ENCODE assay signal across 25 cellular contexts in the genomic region with DNA sequence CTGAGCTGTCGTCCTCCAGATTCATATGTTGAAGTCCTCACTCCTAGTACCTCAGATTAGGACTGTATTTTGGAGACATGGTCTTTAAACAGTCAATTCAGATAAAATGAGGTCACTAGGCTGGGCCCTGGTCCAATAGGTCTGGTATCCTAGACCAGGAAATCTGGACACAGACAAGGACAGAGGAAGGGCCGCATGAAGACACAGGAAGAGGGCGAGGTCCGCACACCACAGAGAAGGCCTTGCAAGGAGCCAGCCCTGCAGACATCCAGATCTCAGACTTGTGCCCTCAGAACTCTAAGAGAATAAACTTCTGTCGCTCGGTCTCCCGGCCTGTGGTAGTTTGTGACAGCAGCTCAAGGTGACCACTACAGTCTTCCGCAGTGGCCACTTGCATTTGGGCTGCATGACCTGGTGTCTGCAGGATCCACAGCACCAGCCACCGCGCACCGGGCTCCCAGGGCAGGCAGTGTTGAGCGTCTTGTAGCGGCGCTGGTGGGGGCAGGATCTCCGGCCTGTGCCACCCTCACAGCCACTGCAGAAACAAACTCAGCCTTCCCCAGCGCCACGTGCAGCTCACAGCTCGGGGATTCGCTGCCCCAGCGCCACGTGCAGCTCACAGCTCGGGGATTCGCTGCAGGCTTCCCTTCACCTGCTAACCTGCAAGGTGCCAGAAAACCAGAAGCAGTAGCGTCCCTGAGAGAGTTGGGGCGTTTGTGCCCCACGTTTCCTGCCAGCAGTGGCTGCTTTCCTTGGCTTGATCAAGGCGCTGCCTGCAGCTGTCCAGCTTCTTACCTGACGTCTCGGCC. TPM values are rescaled to one million over a fixed set of nuclear protein-coding genes. Genes with fewer than 3 reads are reported as not detected.
DNase-seq lines count a peak whose midpoint lies in the region; ATAC-seq and TF ChIP-seq lines count a peak whose summit lies in the region.
"Had no signal": no experiment of that assay in that cellular context is flagged by ENCODE, and none has a peak within 500 bp of the region (broad histone marks: within the 10 kb centered on the region; RNA-seq: fewer than 3 reads in every experiment).

No MANE protein-coding gene starts in this region.

- H3K9ac ChIP-seq in Karpas-422 (ENCODE audit: low read length): no peak overlapping the region
- H3K9ac ChIP-seq: neural progenitor cell had no signal

- H3K27me3 ChIP-seq in Karpas-422 (ENCODE audit: low read length) (no peaks in the 10 kb centered on the region), right lobe of liver (no peaks in the 10 kb centered on the region), transverse colon (no peaks in the 10 kb centered on the region)

- ATAC-seq in right lobe of liver (peak in 3 of 4 donors; percentile 6 to 30 (median 19)), GM21786 (IDR thresholded peaks at IDR 0.05; ENCODE audit: unreplicated experiment) (no peak)
- ATAC-seq: activated naive CD4-positive, alpha-beta T cell treated with anti-CD3 and anti-CD28 coated beads, Interleukin-2, amount 50 U/mL, for 72 hours; WTC11 had no signal

- no peak overlapping the region for H2AFZ ChIP-seq in Karpas-422 (ENCODE audit: low read length)
- H2AFZ ChIP-seq: neural progenitor cell had no signal

- no peaks in the 10 kb centered on the region for H3K9me3 ChIP-seq in Karpas-422 (ENCODE audit: low read length)
- H3K9me3 ChIP-seq in right lobe of liver: no peaks in the 10 kb centered on the region
- H3K9me3 ChIP-seq in transverse colon: no peaks in the 10 kb centered on the region
- H3K9me3 ChIP-seq: thoracic aorta had no signal

- DNase-seq in Karpas-422 (no peak), cerebellar cortex (ENCODE audit: low spot score) (peak; percentile 58), right lobe of liver (peak; percentile 41 to 55 (median 50)), transverse colon (no peak), SKM-1 treated with dmso at 0.1 percent for 144 hours (lab: John Stamatoyannopoulos, UW; ENCODE audit: unreplicated experiment) (no peak), C1 segment of cervical spinal cord (lab: John Stamatoyannopoulos, UW) (no peak)
- DNase-seq: activated CD4-positive, alpha-beta T cell treated with anti-CD3 and anti-CD28 coated beads, Interleukin-2, amount 50 U/mL, for 48 hours; Calu3; GOT3; hypothalamus; midbrain; NCI-H1436; NCI-H2171 treated with DMSO at 0.1 percent for 48 hours; NCI-H69; SHP77; T-helper 1 cell had no signal

- H3K36me3 ChIP-seq in Karpas-422 (ENCODE audit: insufficient read depth, low read length): peaks cover 13% of the 10 kb centered on the region
- no peaks in the 10 kb centered on the region for H3K36me3 ChIP-seq in right lobe of liver
- peaks cover 0 to 4% (median 2%) of the 10 kb centered on the region in 4 donors for H3K36me3 ChIP-seq in transverse colon
- H3K36me3 ChIP-seq: neural progenitor cell, thoracic aorta had no signal

- peaks cover 19% of the 10 kb centered on the region; the same call in 1 of the 2 replicates for H3K79me2 ChIP-seq in Karpas-422 (ENCODE audit: low read length)

- no peak for TF ChIP-seq EP300 in transverse colon (IDR thresholded peaks at IDR 0.05; ENCODE audit: low read depth)

- 0 out of 2 replicates have a peak overlapping the region, but pooled peaks have one; percentile 17 for H3K27ac ChIP-seq in Karpas-422 (ENCODE audit: low read length)
- no peak overlapping the region for H3K27ac ChIP-seq in right lobe of liver
- peak overlapping the region; percentile 16 to 83 (median 62) for H3K27ac ChIP-seq in transverse colon
- H3K27ac ChIP-seq: coronary artery, neural progenitor cell, thoracic aorta had no signal

- no peak overlapping the region for H3K4me3 ChIP-seq in Karpas-422 (ENCODE audit: low read length)
- no peak overlapping the region for H3K4me3 ChIP-seq in right lobe of liver
- no peak overlapping the region for H3K4me3 ChIP-seq in transverse colon
- H3K4me3 ChIP-seq: coronary artery, neural progenitor cell, thoracic aorta had no signal

- no peak overlapping the region for H3K4me2 ChIP-seq in Karpas-422 (ENCODE audit: low read depth, low read length, poor library complexity, severe bottlenecking)
- H3K4me2 ChIP-seq: neural progenitor cell had no signal

- in situ Hi-C loops in transverse colon (cut with MboI; ENCODE audit: low pct_ligation_motif_present in 1 of 4, low pct_unique_long_range_greater_than_20kb in 1 of 4, low sequenced_read_pairs in 3 of 4): loop anchor here (5.0 to 25.0 kb wide), 5 partner anchors 110 to 827 kb away; partner anchors contain the start of gene ZBP1 (in 1 of the 4)

- 68% methylated on average over 10 of the region's 29 CpGs for WGBS in right lobe of liver (ENCODE audit: insufficient coverage, low coverage, low lambda C conversion rate, missing lambda C conversion rate)
- 77 to 88% methylated on average over 4 to 29 of the region's 29 CpGs for WGBS in transverse colon (ENCODE audit: low coverage in 1 of 2), 2 donors

- TF ChIP-seq POLR2A in right lobe of liver (IDR thresholded peaks at IDR 0.05): no peak
- no peak for TF ChIP-seq POLR2A in transverse colon (IDR thresholded peaks at IDR 0.05)

- no peaks in the 10 kb centered on the region for H3K9me2 ChIP-seq in Karpas-422 (replicated peaks; ENCODE audit: insufficient read depth, low read length)

- intact Hi-C loops in right lobe of liver (cut with DNase I): loop anchor here (5.0 to 10.0 kb wide), 2 partner anchors 112 to 210 kb away; no protein-coding TSS in a partner anchor
- intact Hi-C loops in transverse colon (cut with DNase I; ENCODE audit: low total_unique reads): no loop called here

- H4K20me1 ChIP-seq in Karpas-422 (ENCODE audit: insufficient read depth, low read depth, low read length): 0 out of 2 replicates have a peak, but pooled peaks cover 3% of the 10 kb centered on the region

- TF ChIP-seq CTCF in right lobe of liver (IDR thresholded peaks at IDR 0.05) (no peak), transverse colon (IDR thresholded peaks at IDR 0.05) (no peak)

- H3K4me1 ChIP-seq in Karpas-422 (ENCODE audit: low read length) (peaks cover 52% of the 10 kb centered on the region), right lobe of liver (peaks cover 0 to 8% (median 0%) of the 10 kb centered on the region in 4 donors), transverse colon (peaks cover 9 to 53% (median 39%) of the 10 kb centered on the region in 4 donors)

RNA-seq across cellular contexts. Expression of gene RBM38, which starts 6.0 kb away (rescaled TPM):
- 261 and 436 TPM in 2 replicates for total RNA-seq in Karpas-422 (2014; rRNA removed; shearing (Covaris generic); ENCODE audit: low replicate concordance)
- total RNA-seq in right lobe of liver (10 to 100 TPM in 3 of 6 experiments, 1 to 10 TPM in 3; 3.9 to 16.9 (median 9.6) TPM), transverse colon (10 to 100 TPM; 26.5 to 37.4 (median 30.4) TPM)

RNA-seq across cellular contexts. Expression of gene RAE1, which starts 34.1 kb away (rescaled TPM):
- 19.0 and 59.6 TPM in 2 replicates for total RNA-seq in Karpas-422 (2014; rRNA removed; shearing (Covaris generic); ENCODE audit: low replicate concordance)
- total RNA-seq in right lobe of liver: 10 to 100 TPM in 4 of 6 experiments, 1 to 10 TPM in 2; 8.6 to 22.1 (median 11.1) TPM
- total RNA-seq in transverse colon: 10 to 100 TPM in 3 of 4 donors, 1 to 10 TPM in 1; 5.6 to 29.9 (median 15.2) TPM

RNA-seq across cellular contexts. Expression of gene SPO11, which starts 55.6 kb away (rescaled TPM):
- not detected in 2 replicates for total RNA-seq in Karpas-422 (2014; rRNA removed; shearing (Covaris generic); ENCODE audit: low replicate concordance)
- total RNA-seq in right lobe of liver (not detected), transverse colon (not detected)
- total RNA-seq: activated naive CD4-positive, alpha-beta T cell treated with anti-CD3 and anti-CD28 coated beads, Interleukin-2, amount 50 U/mL, for 72 hours; Calu3; endothelial cell of umbilical vein; fibroblast of villous mesenchyme; kidney epithelial cell; thoracic aorta; WTC11 had no signal

Comparison
In these comparisons a context has a peak if more than half of its experiments do, and no peak if none do; other contexts are left out.
1. DNase-seq: peak in cerebellar cortex (single experiment) and right lobe of liver (3 of 3); none in Karpas-422 (single experiment), transverse colon (single experiment), SKM-1 treated with dmso at 0.1 percent for 144 hours (single experiment) and C1 segment of cervical spinal cord (0 of 14).
2. H3K27ac ChIP-seq: peak in Karpas-422 (single experiment) and transverse colon (4 of 4); none in right lobe of liver (0 of 3).